1 cellular context compared by ENCODE assay signal in the genomic region with DNA sequence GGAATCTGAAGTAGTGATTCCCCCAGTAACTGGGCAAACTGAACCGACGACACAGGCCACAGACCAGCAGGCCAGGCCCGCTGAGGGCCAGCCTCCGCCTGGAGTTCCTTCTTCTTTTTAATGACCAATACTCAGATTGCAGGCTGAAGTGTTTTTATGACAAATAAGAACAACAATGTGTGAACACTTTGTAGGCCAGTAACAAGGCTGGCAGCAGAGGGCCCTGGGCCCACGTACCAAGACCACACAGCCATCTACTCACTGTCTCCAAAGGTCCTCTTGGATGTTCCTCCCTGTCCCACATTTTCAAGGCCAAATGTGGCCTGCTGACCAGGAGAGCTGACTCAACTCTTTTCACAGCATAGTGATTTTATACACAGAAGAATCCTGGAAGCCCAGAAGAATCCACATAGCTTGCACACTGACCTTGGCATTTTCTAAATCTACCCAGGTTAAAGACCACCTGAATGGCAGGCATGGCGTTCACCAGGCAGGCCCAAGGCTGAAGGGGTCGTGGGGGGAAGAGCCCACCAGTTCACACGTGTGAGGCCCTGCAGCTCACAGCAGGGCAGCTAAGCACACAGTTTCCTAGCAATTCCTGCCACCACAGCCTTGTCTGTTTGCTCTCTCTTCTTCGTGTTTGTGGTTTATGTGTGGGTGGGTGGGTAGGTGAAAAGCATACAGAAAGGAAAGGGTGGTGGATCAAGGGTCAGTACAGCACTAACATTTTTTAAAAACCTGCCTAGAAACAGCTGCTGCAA.
TF ChIP-seq lines count a peak whose summit lies in the region.

No MANE protein-coding gene starts in this region.

TF ChIP-seq in liver, 16 proteins besides CTCF, POLR2A, EP300 and RAD21 (continued from another document):
- TF ChIP-seq, protein P1, sequence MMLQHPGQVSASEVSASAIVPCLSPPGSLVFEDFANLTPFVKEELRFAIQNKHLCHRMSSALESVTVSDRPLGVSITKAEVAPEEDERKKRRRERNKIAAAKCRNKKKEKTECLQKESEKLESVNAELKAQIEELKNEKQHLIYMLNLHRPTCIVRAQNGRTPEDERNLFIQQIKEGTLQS (IDR thresholded peaks at IDR 0.05) = no peak
- TF ChIP-seq, protein P2, sequence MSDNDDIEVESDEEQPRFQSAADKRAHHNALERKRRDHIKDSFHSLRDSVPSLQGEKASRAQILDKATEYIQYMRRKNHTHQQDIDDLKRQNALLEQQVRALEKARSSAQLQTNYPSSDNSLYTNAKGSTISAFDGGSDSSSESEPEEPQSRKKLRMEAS (IDR thresholded peaks at IDR 0.05) = no peak
- peak in 1 of 2 donors; percentile 32 for TF ChIP-seq RXRA (IDR thresholded peaks at IDR 0.05)
